1 cellular context compared by ENCODE assay signal in genomic region chr20:11890331-11891080, GRCh38.
TF ChIP-seq lines count a peak whose summit lies in the region.

No MANE protein-coding gene starts in this region.

TF ChIP-seq in K562, 482 proteins besides CTCF, POLR2A, EP300 and RAD21 (continued from another document and continues in another):
- TF ChIP-seq TSHZ1 (CRISPR knock-in tag; IDR thresholded peaks at IDR 0.05) (no peak), GMEB1 (CRISPR knock-in tag; IDR thresholded peaks at IDR 0.05) (peak; percentile 76), JUND (IDR thresholded peaks at IDR 0.05; ENCODE audit: borderline replicate concordance, low read depth, low read length) (no peak), JUND (tag; IDR thresholded peaks at IDR 0.05; ENCODE audit: borderline replicate concordance, low read depth, low read length) (no peak), ZNF589 (CRISPR knock-in tag; IDR thresholded peaks at IDR 0.05; ENCODE audit: low read depth) (peak; percentile 51; the same call in 1 of the 2 replicates), TFAM (CRISPR knock-in tag; conservative IDR thresholded peaks at IDR 0.05) (no peak), SREBF2 (CRISPR knock-in tag; IDR thresholded peaks at IDR 0.05) (no peak), ZBTB33 (CRISPR knock-in tag; IDR thresholded peaks at IDR 0.05) (no peak), ZNF121 (CRISPR knock-in tag; conservative IDR thresholded peaks at IDR 0.05) (no peak), ZNF449 (CRISPR knock-in tag; IDR thresholded peaks at IDR 0.05) (no peak), ZNF707 (CRISPR knock-in tag; conservative IDR thresholded peaks at IDR 0.05) (no peak), CBX1 (IDR thresholded peaks at IDR 0.05; ENCODE audit: low read depth) (no peak), SIX5 (IDR thresholded peaks at IDR 0.05; ENCODE audit: borderline replicate concordance in 1 of 2, insufficient read depth in 1 of 2, low read depth in 1 of 2, low read length in 2 of 2) (no peak), CHAMP1 (IDR thresholded peaks at IDR 0.05) (no peak), CTBP1 (IDR thresholded peaks at IDR 0.05; ENCODE audit: borderline replicate concordance) (0 out of 2 replicates have a peak, but pooled peaks have one; percentile 4), HNRNPH1 (optimal IDR thresholded peaks at IDR 0.05; ENCODE audit: low read depth, low read length) (no peak), HMG20A (CRISPR knock-in tag; conservative IDR thresholded peaks at IDR 0.05) (no peak), HEY1 (CRISPR knock-in tag; IDR thresholded peaks at IDR 0.05; ENCODE audit: borderline replicate concordance) (no peak), MITF (IDR thresholded peaks at IDR 0.05) (no peak), ZNF146 (CRISPR knock-in tag; IDR thresholded peaks at IDR 0.05; ENCODE audit: unreplicated experiment) (no peak), MTA1 (IDR thresholded peaks at IDR 0.05; ENCODE audit: borderline replicate concordance) (no peak), DIDO1 (tag; IDR thresholded peaks at IDR 0.05; ENCODE audit: low read depth) (no peak), ZNF133 (CRISPR knock-in tag; IDR thresholded peaks at IDR 0.05) (no peak), RBFOX2 (IDR thresholded peaks at IDR 0.05; ENCODE audit: low read depth, low read length) (peak; percentile 50), PPARD (CRISPR knock-in tag; IDR thresholded peaks at IDR 0.05) (no peak), ZNF444 (CRISPR knock-in tag; IDR thresholded peaks at IDR 0.05) (no peak), CREB3L1 (IDR thresholded peaks at IDR 0.05; ENCODE audit: borderline replicate concordance, low read depth) (no peak), ARNT (IDR thresholded peaks at IDR 0.05) (no peak), HDGF (IDR thresholded peaks at IDR 0.05) (no peak), MTA2 (IDR thresholded peaks at IDR 0.05; ENCODE audit: low read depth) (no peak), ZNF407 (IDR thresholded peaks at IDR 0.05; ENCODE audit: low read depth) (no peak)
